9 cellular contexts compared by ENCODE assay signal in genomic region chr4:128861856-128862518, GRCh38.
A peak's percentile ranks its signal among the peaks of the same experiment; 100 is the strongest.
DNase-seq lines count a peak whose midpoint lies in the region; ATAC-seq, FAIRE-seq and TF ChIP-seq lines count a peak whose summit lies in the region.
"Had no signal": no experiment of that assay in that cellular context is flagged by ENCODE, and none has a peak within 500 bp of the region (broad histone marks: within the 10 kb centered on the region; RNA-seq: fewer than 3 reads in every experiment).

No MANE protein-coding gene starts in this region.

- H3K4me3 Mint-ChIP-seq in memory B cell = no peak overlapping the region

- peak overlapping the region; percentile 83 for H3K27ac Mint-ChIP-seq in memory B cell

- DNase-seq in HL-60 (ENCODE audit: low read depth in 1 of 2, low spot score in 1 of 2) (peak in 1 of 2 experiments; percentile 62), memory B cell (ENCODE audit: low spot score in 2 of 2) (no peak), GM19239 (ENCODE audit: insufficient read length, low spot score) (no peak), NCI-H2171 treated with DMSO at 0.1 percent for 48 hours (lab: John Stamatoyannopoulos, UW) (no peak), germinal center (ENCODE audit: low spot score) (no peak)

- no peaks in the 10 kb centered on the region for H3K27me3 ChIP-seq in HL-60 (ENCODE audit: insufficient read depth, poor library complexity, severe bottlenecking)

- H3K36me3 Mint-ChIP-seq in memory B cell = peaks cover 34% of the 10 kb centered on the region

- H3K4me1 Mint-ChIP-seq in memory B cell = peaks cover 24% of the 10 kb centered on the region

- ATAC-seq in GM18858 (IDR thresholded peaks at IDR 0.05; ENCODE audit: unreplicated experiment) (peak; percentile 13), GM21717 (IDR thresholded peaks at IDR 0.05; ENCODE audit: unreplicated experiment) (peak; percentile 14), memory B cell (ENCODE audit: low read depth) (no peak), GM21367 (IDR thresholded peaks at IDR 0.05; ENCODE audit: unreplicated experiment) (no peak)

- H3K4me3 ChIP-seq in HL-60 (replicated peaks; ENCODE audit: insufficient read depth, low read length) = no peak overlapping the region

- no peak for TF ChIP-seq CTCF in HL-60 (IDR thresholded peaks at IDR 0.05; ENCODE audit: insufficient read depth, low read length)

- no peaks in the 10 kb centered on the region for H3K9me3 Mint-ChIP-seq in memory B cell

- H3K27me3 Mint-ChIP-seq in memory B cell = no peaks in the 10 kb centered on the region

- no peak for FAIRE-seq in GM19239 (lab: Jason Lieb, UNC)
- FAIRE-seq: TTC549 had no signal

- peak overlapping the region; percentile 14 for H3K27ac ChIP-seq in HL-60 (replicated peaks)

Comparison
In these comparisons a context has a peak if more than half of its experiments do, and no peak if none do; other contexts are left out.
1. ATAC-seq: peak in GM18858 (single experiment) and GM21717 (single experiment); none in memory B cell (single experiment) and GM21367 (single experiment).